In the genomic region with DNA sequence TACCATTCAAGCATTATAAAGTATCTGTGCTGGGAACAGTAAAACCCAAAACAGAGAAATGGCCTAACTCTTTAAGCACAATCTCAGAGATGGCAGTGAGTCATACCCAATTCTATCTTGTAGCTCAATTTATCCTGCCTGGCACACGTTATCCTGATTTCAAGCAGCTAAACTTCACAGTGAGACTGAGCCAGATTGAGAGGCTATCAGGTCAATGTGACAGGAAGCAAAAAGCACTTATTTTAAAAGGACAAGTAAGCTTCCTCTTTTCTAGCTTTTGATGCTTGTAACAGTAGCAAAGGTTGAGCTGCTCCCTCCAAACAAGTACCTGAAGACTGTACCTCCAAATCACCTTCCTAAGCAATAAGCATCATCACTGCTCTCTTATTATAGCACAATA, we compare ENCODE assay signal across 20 cellular contexts.
A peak's percentile ranks its signal among the peaks of the same experiment; 100 is the strongest.
DNase-seq lines count a peak whose midpoint lies in the region; ATAC-seq and FAIRE-seq lines count a peak whose summit lies in the region.
"Had no signal": no experiment of that assay in that cellular context is flagged by ENCODE, and none has a peak within 500 bp of the region (broad histone marks: within the 10 kb centered on the region; RNA-seq: fewer than 3 reads in every experiment).

No MANE protein-coding gene starts in this region.

- ATAC-seq in GM18861 (IDR thresholded peaks at IDR 0.05; ENCODE audit: unreplicated experiment) (peak; percentile 63), GM21367 (IDR thresholded peaks at IDR 0.05; ENCODE audit: unreplicated experiment) (peak; percentile 54)
- no peak for ATAC-seq in activated CD4-positive, alpha-beta T cell treated with anti-CD3 and anti-CD28 coated beads for 36 hours
- ATAC-seq: activated CD8-positive, alpha-beta T cell treated with anti-CD3 and anti-CD28 coated beads for 36 hours; activated naive CD8-positive, alpha-beta T cell treated with anti-CD3 and anti-CD28 coated beads, Interleukin-2, amount 50 U/mL, for 24 hours; SK-N-SH treated with all-trans-retinoic acid at 6 μM for 48 hours had no signal

- H3K9me3 Mint-ChIP-seq in activated CD4-positive, alpha-beta T cell treated with anti-CD3 and anti-CD28 coated beads, Interleukin-2, amount 10 ng/mL, durations not matched to agents 7 days and 5 days, result no peaks in the 10 kb centered on the region
- no peaks in the 10 kb centered on the region for H3K9me3 Mint-ChIP-seq in activated CD4-positive, alpha-beta T cell treated with anti-CD3 and anti-CD28 coated beads for 36 hours (ENCODE audit: low read depth)
- H3K9me3 Mint-ChIP-seq: activated B cell treated with CpG ODN at 0.5 μM for 24 hours; activated CD8-positive, alpha-beta T cell treated with anti-CD3 and anti-CD28 coated beads for 36 hours; activated naive CD8-positive, alpha-beta T cell treated with anti-CD3 and anti-CD28 coated beads, Interleukin-2, amount 50 U/mL, for 24 hours had no signal

- H3K27me3 Mint-ChIP-seq in activated CD4-positive, alpha-beta T cell treated with anti-CD3 and anti-CD28 coated beads, Interleukin-2, amount 10 ng/mL, durations not matched to agents 7 days and 5 days, result no peaks in the 10 kb centered on the region
- peaks cover 2% of the 10 kb centered on the region for H3K27me3 Mint-ChIP-seq in activated CD4-positive, alpha-beta T cell treated with anti-CD3 and anti-CD28 coated beads for 36 hours
- H3K27me3 Mint-ChIP-seq: activated B cell treated with CpG ODN at 0.5 μM for 24 hours; activated CD8-positive, alpha-beta T cell treated with anti-CD3 and anti-CD28 coated beads for 36 hours; activated naive CD8-positive, alpha-beta T cell treated with anti-CD3 and anti-CD28 coated beads, Interleukin-2, amount 50 U/mL, for 24 hours; CD4-positive, CD25-positive, alpha-beta regulatory T cell; central memory CD8-positive, alpha-beta T cell; type B pancreatic cell had no signal

- H3K4me3 Mint-ChIP-seq in activated CD4-positive, alpha-beta T cell treated with anti-CD3 and anti-CD28 coated beads, Interleukin-2, amount 10 ng/mL, durations not matched to agents 7 days and 5 days, result no peak overlapping the region
- no peak overlapping the region for H3K4me3 Mint-ChIP-seq in activated CD4-positive, alpha-beta T cell treated with anti-CD3 and anti-CD28 coated beads for 36 hours
- H3K4me3 Mint-ChIP-seq: activated B cell treated with CpG ODN at 0.5 μM for 24 hours; activated CD8-positive, alpha-beta T cell treated with anti-CD3 and anti-CD28 coated beads for 36 hours; activated naive CD8-positive, alpha-beta T cell treated with anti-CD3 and anti-CD28 coated beads, Interleukin-2, amount 50 U/mL, for 24 hours; CD4-positive, CD25-positive, alpha-beta regulatory T cell; central memory CD8-positive, alpha-beta T cell; type B pancreatic cell had no signal

- H3K36me3 Mint-ChIP-seq in activated CD4-positive, alpha-beta T cell treated with anti-CD3 and anti-CD28 coated beads, Interleukin-2, amount 10 ng/mL, durations not matched to agents 7 days and 5 days (ENCODE audit: low read depth), result no peaks in the 10 kb centered on the region
- H3K36me3 Mint-ChIP-seq in activated CD4-positive, alpha-beta T cell treated with anti-CD3 and anti-CD28 coated beads for 36 hours (ENCODE audit: low read depth), result no peaks in the 10 kb centered on the region
- H3K36me3 Mint-ChIP-seq: CD4-positive, CD25-positive, alpha-beta regulatory T cell; type B pancreatic cell had no signal

- DNase-seq in NOMO-1 treated with DMSO at 0.1 percent for 48 hours (lab: John Stamatoyannopoulos, UW; ENCODE audit: unreplicated experiment), result peak; percentile 77
- DNase-seq in medulla oblongata (ENCODE audit: extremely low spot score), result peak; percentile 43
- DNase-seq in activated CD4-positive, CD25-positive, alpha-beta regulatory T cell treated with anti-CD3 and anti-CD28 coated beads, Interleukin-2, amount 50 U/mL, for 72 hours, result no peak
- no peak for DNase-seq in HTR-8/SVneo (ENCODE audit: insufficient read length, low spot score)
- no peak for DNase-seq in activated CD4-positive, alpha-beta T cell treated with anti-CD3 and anti-CD28 coated beads, Interleukin-2, amount 10 ng/mL, durations not matched to agents 7 days and 5 days
- DNase-seq in activated CD4-positive, alpha-beta T cell treated with anti-CD3 and anti-CD28 coated beads for 36 hours, result no peak
- DNase-seq: activated B cell treated with CpG ODN at 0.5 μM for 24 hours; activated CD8-positive, alpha-beta T cell treated with anti-CD3 and anti-CD28 coated beads for 36 hours; activated effector memory CD4-positive, alpha-beta T cell treated with anti-CD3 and anti-CD28 coated beads, Interleukin-2, amount 50 U/mL, for 16 hours; activated naive CD8-positive, alpha-beta T cell treated with anti-CD3 and anti-CD28 coated beads, Interleukin-2, amount 50 U/mL, for 24 hours; activated T-cell treated with anti-CD3 and anti-CD28 coated beads for 4 hours; CD4-positive, CD25-positive, alpha-beta regulatory T cell; H7; mammary epithelial cell; NCI-H1436 had no signal

- no peak overlapping the region for H3K27ac Mint-ChIP-seq in activated CD4-positive, alpha-beta T cell treated with anti-CD3 and anti-CD28 coated beads, Interleukin-2, amount 10 ng/mL, durations not matched to agents 7 days and 5 days
- no peak overlapping the region for H3K27ac Mint-ChIP-seq in activated CD4-positive, alpha-beta T cell treated with anti-CD3 and anti-CD28 coated beads for 36 hours
- H3K27ac Mint-ChIP-seq: activated B cell treated with CpG ODN at 0.5 μM for 24 hours; activated CD8-positive, alpha-beta T cell treated with anti-CD3 and anti-CD28 coated beads for 36 hours; activated naive CD8-positive, alpha-beta T cell treated with anti-CD3 and anti-CD28 coated beads, Interleukin-2, amount 50 U/mL, for 24 hours; CD4-positive, CD25-positive, alpha-beta regulatory T cell; type B pancreatic cell had no signal

- intact Hi-C loops in activated CD4-positive, alpha-beta T cell treated with anti-CD3 and anti-CD28 coated beads for 36 hours (cut with DNase I, micrococcal nuclease), result no loop called here

- CTCF ChIA-PET in activated CD4-positive, alpha-beta T cell treated with anti-CD3 and anti-CD28 coated beads, Interleukin-2, amount 10 ng/mL, durations not matched to agents 7 days and 5 days (lab: Charles Lee), result no interaction called here
- CTCF ChIA-PET in activated CD4-positive, alpha-beta T cell treated with anti-CD3 and anti-CD28 coated beads for 36 hours (lab: Charles Lee), result no interaction called here

- no peaks in the 10 kb centered on the region for H3K4me1 Mint-ChIP-seq in activated CD4-positive, alpha-beta T cell treated with anti-CD3 and anti-CD28 coated beads, Interleukin-2, amount 10 ng/mL, durations not matched to agents 7 days and 5 days
- no peaks in the 10 kb centered on the region for H3K4me1 Mint-ChIP-seq in activated CD4-positive, alpha-beta T cell treated with anti-CD3 and anti-CD28 coated beads for 36 hours
- H3K4me1 Mint-ChIP-seq: activated B cell treated with CpG ODN at 0.5 μM for 24 hours; activated naive CD8-positive, alpha-beta T cell treated with anti-CD3 and anti-CD28 coated beads, Interleukin-2, amount 50 U/mL, for 24 hours; CD4-positive, CD25-positive, alpha-beta regulatory T cell; central memory CD8-positive, alpha-beta T cell had no signal

- no peak for FAIRE-seq in HTR-8/SVneo (lab: Jason Lieb, UNC)

- POLR2A ChIA-PET in activated CD4-positive, alpha-beta T cell treated with anti-CD3 and anti-CD28 coated beads, Interleukin-2, amount 10 ng/mL, durations not matched to agents 7 days and 5 days (lab: Charles Lee), result no interaction called here
- POLR2A ChIA-PET in activated CD4-positive, alpha-beta T cell treated with anti-CD3 and anti-CD28 coated beads for 36 hours (lab: Charles Lee), result no interaction called here

Comparison
In these comparisons a context has a peak if more than half of its experiments do, and no peak if none do; other contexts are left out.
1. DNase-seq: peak in NOMO-1 treated with DMSO at 0.1 percent for 48 hours (single experiment) and medulla oblongata (single experiment); none in activated CD4-positive, CD25-positive, alpha-beta regulatory T cell treated with anti-CD3 and anti-CD28 coated beads, Interleukin-2, amount 50 U/mL, for 72 hours (single experiment), HTR-8/SVneo (single experiment), activated CD4-positive, alpha-beta T cell treated with anti-CD3 and anti-CD28 coated beads, Interleukin-2, amount 10 ng/mL, durations not matched to agents 7 days and 5 days (single experiment) and activated CD4-positive, alpha-beta T cell treated with anti-CD3 and anti-CD28 coated beads for 36 hours (single experiment).